10 cellular contexts compared by ENCODE assay signal in the genomic region with DNA sequence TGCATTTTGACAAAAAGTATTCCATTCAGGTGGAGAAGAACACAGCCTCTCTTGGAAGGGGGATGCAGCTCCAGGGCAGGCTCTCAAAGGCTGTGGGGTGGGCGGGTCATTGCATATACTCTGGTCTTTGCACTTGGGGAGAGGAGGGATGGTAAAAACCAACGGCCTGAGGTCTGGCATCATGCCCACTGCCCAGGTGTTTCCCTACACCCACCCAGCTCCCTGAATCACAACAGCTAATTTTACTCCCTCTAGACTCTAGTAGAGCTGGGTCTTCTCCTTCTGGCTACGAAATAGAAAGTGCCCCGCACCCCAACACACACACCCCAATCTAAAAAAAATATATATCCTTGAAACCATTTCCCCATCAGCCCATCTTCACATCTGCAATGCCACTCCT. TPM values are rescaled to one million over a fixed set of nuclear protein-coding genes. Genes with fewer than 3 reads are reported as not detected.
DNase-seq lines count a peak whose midpoint lies in the region; ATAC-seq, FAIRE-seq and TF ChIP-seq lines count a peak whose summit lies in the region.
"Had no signal": no experiment of that assay in that cellular context is flagged by ENCODE, and none has a peak within 500 bp of the region (broad histone marks: within the 10 kb centered on the region; RNA-seq: fewer than 3 reads in every experiment).

No MANE protein-coding gene starts in this region.

- H3K27me3 Mint-ChIP-seq in activated CD4-positive, alpha-beta T cell treated with anti-CD3 and anti-CD28 coated beads, Interleukin-2, amount 10 ng/mL, durations not matched to agents 24 days and 14 days = peaks cover 51% of the 10 kb centered on the region
- peaks cover 49% of the 10 kb centered on the region for H3K27me3 Mint-ChIP-seq in activated T-helper 1 cell treated with anti-CD3 and anti-CD28 coated beads, Interleukin-12 subunit alpha, Interleukin-12 subunit beta, Interleukin-2, Interleukin-4 antibody, amounts not matched to agents 30 ng/mL and 10 ng/mL and 1 ng/mL, durations not matched to agents 14 hours and 24 hours and 36 hours (ENCODE audit: insufficient read depth)

- peak; percentile 53 for DNase-seq in activated CD4-positive, alpha-beta T cell treated with anti-CD3 and anti-CD28 coated beads, Interleukin-2, amount 10 ng/mL, durations not matched to agents 24 days and 14 days
- DNase-seq in activated CD4-positive, alpha-beta T cell treated with anti-CD3 and anti-CD28 coated beads, Interleukin-2, amount 50 U/mL, for 48 hours = no peak
- no peak for DNase-seq in activated T-helper 1 cell treated with anti-CD3 and anti-CD28 coated beads, Interleukin-12 subunit alpha, Interleukin-12 subunit beta, Interleukin-2, Interleukin-4 antibody, amounts not matched to agents 30 ng/mL and 10 ng/mL and 1 ng/mL, durations not matched to agents 14 hours and 24 hours and 36 hours (ENCODE audit: low spot score)
- DNase-seq in keratinocyte (ENCODE audit: low read depth, low spot score) (no peak), tibial artery (no peak), vagina (ENCODE audit: extremely low spot score in 2 of 2) (no peak), heart right ventricle (no peak)

- intact Hi-C loops in activated CD4-positive, alpha-beta T cell treated with anti-CD3 and anti-CD28 coated beads, Interleukin-2, amount 10 ng/mL, durations not matched to agents 24 days and 14 days (cut with micrococcal nuclease) = loop anchor here (1.0 to 5.0 kb wide), 2 partner anchors 78 to 296 kb away; a partner anchor contains a TSS
- intact Hi-C loops in activated T-helper 1 cell treated with anti-CD3 and anti-CD28 coated beads, Interleukin-12 subunit alpha, Interleukin-12 subunit beta, Interleukin-2, Interleukin-4 antibody, amounts not matched to agents 30 ng/mL and 10 ng/mL and 1 ng/mL, durations not matched to agents 14 hours and 24 hours and 36 hours (cut with micrococcal nuclease) = loop anchor here (10.0 kb wide), 1 partner anchor 298 kb away; a partner anchor contains a TSS
- intact Hi-C loops in tibial artery (cut with DNase I; ENCODE audit: low total_unique reads) (no loop called here), vagina (cut with DNase I) (no loop called here), heart right ventricle (cut with DNase I) (loop anchor here in 3 of 10 donors (10.0 kb wide), 3 partner anchors 118 to 138 kb away; no protein-coding TSS in a partner anchor)

- no peaks in the 10 kb centered on the region for H3K9me3 Mint-ChIP-seq in activated CD4-positive, alpha-beta T cell treated with anti-CD3 and anti-CD28 coated beads, Interleukin-2, amount 10 ng/mL, durations not matched to agents 24 days and 14 days
- no peaks in the 10 kb centered on the region for H3K9me3 Mint-ChIP-seq in activated T-helper 1 cell treated with anti-CD3 and anti-CD28 coated beads, Interleukin-12 subunit alpha, Interleukin-12 subunit beta, Interleukin-2, Interleukin-4 antibody, amounts not matched to agents 30 ng/mL and 10 ng/mL and 1 ng/mL, durations not matched to agents 14 hours and 24 hours and 36 hours
- H3K9me3 Mint-ChIP-seq: stimulated activated memory B cell treated with anti-CD40 and anti-IgM and Interleukin-4, amounts not matched to agents 10 μg/mL and 1 μg/mL and 100 μg/mL, for 72 hours had no signal

- no peak overlapping the region for H3K9ac ChIP-seq in keratinocyte (ENCODE audit: control insufficient read depth, extremely low read depth, insufficient read depth, low read length)

- H3K36me3 Mint-ChIP-seq in activated CD4-positive, alpha-beta T cell treated with anti-CD3 and anti-CD28 coated beads, Interleukin-2, amount 10 ng/mL, durations not matched to agents 24 days and 14 days (ENCODE audit: low read depth) = no peaks in the 10 kb centered on the region
- H3K36me3 Mint-ChIP-seq in activated T-helper 1 cell treated with anti-CD3 and anti-CD28 coated beads, Interleukin-12 subunit alpha, Interleukin-12 subunit beta, Interleukin-2, Interleukin-4 antibody, amounts not matched to agents 30 ng/mL and 10 ng/mL and 1 ng/mL, durations not matched to agents 14 hours and 24 hours and 36 hours (ENCODE audit: low read depth) = no peaks in the 10 kb centered on the region
- H3K36me3 Mint-ChIP-seq: stimulated activated memory B cell treated with anti-CD40 and anti-IgM and Interleukin-4, amounts not matched to agents 10 μg/mL and 1 μg/mL and 100 μg/mL, for 72 hours had no signal

- peaks cover 16% of the 10 kb centered on the region for H3K4me1 Mint-ChIP-seq in activated CD4-positive, alpha-beta T cell treated with anti-CD3 and anti-CD28 coated beads, Interleukin-2, amount 10 ng/mL, durations not matched to agents 24 days and 14 days
- peaks cover 13% of the 10 kb centered on the region for H3K4me1 Mint-ChIP-seq in activated T-helper 1 cell treated with anti-CD3 and anti-CD28 coated beads, Interleukin-12 subunit alpha, Interleukin-12 subunit beta, Interleukin-2, Interleukin-4 antibody, amounts not matched to agents 30 ng/mL and 10 ng/mL and 1 ng/mL, durations not matched to agents 14 hours and 24 hours and 36 hours (ENCODE audit: low read depth)

- H3K9me3 ChIP-seq in keratinocyte (ENCODE audit: control insufficient read depth, low read depth, low read length) (no peaks in the 10 kb centered on the region), tibial artery (no peaks in the 10 kb centered on the region), vagina (no peaks in the 10 kb centered on the region), heart right ventricle (peaks cover 0 to 3% (median 0%) of the 10 kb centered on the region in 11 donors)

- no peak for ATAC-seq in GM21619 (IDR thresholded peaks at IDR 0.05; ENCODE audit: unreplicated experiment)
- ATAC-seq in heart right ventricle = no peak
- ATAC-seq: stimulated activated memory B cell treated with anti-CD40 and anti-IgM and Interleukin-4, amounts not matched to agents 10 μg/mL and 1 μg/mL and 100 μg/mL, for 72 hours had no signal

- no peak for TF ChIP-seq POLR2A in vagina (IDR thresholded peaks at IDR 0.05)

- TF ChIP-seq CTCF in keratinocyte (optimal IDR thresholded peaks at IDR 0.05 in 1 of 3, IDR thresholded peaks at IDR 0.05 in 1 of 3, conservative IDR thresholded peaks at IDR 0.05 in 1 of 3; ENCODE audit: extremely low read depth in 1 of 3, insufficient read depth in 2 of 3, low read length in 3 of 3) (no peak), tibial artery (IDR thresholded peaks at IDR 0.05) (no peak), vagina (IDR thresholded peaks at IDR 0.05) (no peak), heart right ventricle (IDR thresholded peaks at IDR 0.05) (no peak)

- dilution Hi-C loops in keratinocyte (cut with MboI; ENCODE audit: extremely low pct_ligation_motif_present, low sequenced_read_pairs) = no loop called here

- FAIRE-seq in keratinocyte (lab: Jason Lieb, UNC) = no peak

- H3K4me3 Mint-ChIP-seq in activated CD4-positive, alpha-beta T cell treated with anti-CD3 and anti-CD28 coated beads, Interleukin-2, amount 10 ng/mL, durations not matched to agents 24 days and 14 days = peak overlapping the region; percentile 54
- peak overlapping the region; percentile 67 for H3K4me3 Mint-ChIP-seq in activated T-helper 1 cell treated with anti-CD3 and anti-CD28 coated beads, Interleukin-12 subunit alpha, Interleukin-12 subunit beta, Interleukin-2, Interleukin-4 antibody, amounts not matched to agents 30 ng/mL and 10 ng/mL and 1 ng/mL, durations not matched to agents 14 hours and 24 hours and 36 hours

- H3K27ac ChIP-seq in keratinocyte (ENCODE audit: control insufficient read depth, insufficient read depth, low read length) (no peak overlapping the region), tibial artery (peak overlapping the region; percentile 78 to 83), vagina (no peak overlapping the region), heart right ventricle (no peak overlapping the region)
- H3K27ac ChIP-seq: epithelial cell of prostate had no signal

- no peaks in the 10 kb centered on the region for H4K20me1 ChIP-seq in keratinocyte (ENCODE audit: control insufficient read depth, extremely low read depth, insufficient read depth, low read length)

- H3K27me3 ChIP-seq in keratinocyte (ENCODE audit: control insufficient read depth, extremely low read depth, insufficient read depth, low read length) (peaks cover 14% of the 10 kb centered on the region), tibial artery (no peaks in the 10 kb centered on the region), vagina (no peaks in the 10 kb centered on the region), heart right ventricle (peaks cover 0 to 56% (median 0%) of the 10 kb centered on the region in 7 donors)

- H3K4me1 ChIP-seq in keratinocyte (ENCODE audit: control insufficient read depth, extremely low read depth, insufficient read depth, low read length) (no peaks in the 10 kb centered on the region), tibial artery (peaks cover 0 to 31% (median 13%) of the 10 kb centered on the region in 4 donors), vagina (peaks cover 10% of the 10 kb centered on the region), heart right ventricle (peaks cover 0 to 13% (median 8%) of the 10 kb centered on the region in 9 donors)

- H3K27ac Mint-ChIP-seq in activated CD4-positive, alpha-beta T cell treated with anti-CD3 and anti-CD28 coated beads, Interleukin-2, amount 10 ng/mL, durations not matched to agents 24 days and 14 days = no peak overlapping the region
- H3K27ac Mint-ChIP-seq in activated T-helper 1 cell treated with anti-CD3 and anti-CD28 coated beads, Interleukin-12 subunit alpha, Interleukin-12 subunit beta, Interleukin-2, Interleukin-4 antibody, amounts not matched to agents 30 ng/mL and 10 ng/mL and 1 ng/mL, durations not matched to agents 14 hours and 24 hours and 36 hours = no peak overlapping the region
- H3K27ac Mint-ChIP-seq: stimulated activated memory B cell treated with anti-CD40 and anti-IgM and Interleukin-4, amounts not matched to agents 10 μg/mL and 1 μg/mL and 100 μg/mL, for 72 hours had no signal

- H3K36me3 ChIP-seq in keratinocyte (ENCODE audit: control insufficient read depth in 2 of 2, extremely low read depth in 1 of 2, insufficient read depth in 2 of 2, low read length in 2 of 2) (no peaks in the 10 kb centered on the region), tibial artery (no peaks in the 10 kb centered on the region), vagina (no peaks in the 10 kb centered on the region), heart right ventricle (no peaks in the 10 kb centered on the region)

- no peaks in the 10 kb centered on the region for H3K79me2 ChIP-seq in keratinocyte (ENCODE audit: control insufficient read depth, insufficient read depth, low read length)

- no peaks in the 10 kb centered on the region for H3K9me1 ChIP-seq in keratinocyte (ENCODE audit: control insufficient read depth, extremely low read depth, insufficient read depth, low read length)

- 66 to 75% methylated on average over 4 of the region's 4 CpGs for WGBS in heart right ventricle, 2 donors

- H3K4me2 ChIP-seq in keratinocyte (ENCODE audit: control insufficient read depth, extremely low read depth, insufficient read depth, low read depth, low read length) = peak overlapping the region; percentile 79

- H2AFZ ChIP-seq in keratinocyte (ENCODE audit: control insufficient read depth, low read length) = no peak overlapping the region

- peak overlapping the region in 1 of 3 experiments; percentile 50 for H3K4me3 ChIP-seq in keratinocyte (ENCODE audit: control insufficient read depth in 2 of 3, extremely low read depth in 1 of 3, insufficient read depth in 2 of 3, low read depth in 1 of 3, low read length in 3 of 3)
- H3K4me3 ChIP-seq in tibial artery = peak overlapping the region; percentile 73 to 79
- no peak overlapping the region for H3K4me3 ChIP-seq in vagina
- H3K4me3 ChIP-seq in heart right ventricle = no peak overlapping the region

RNA-seq across cellular contexts. Expression of a gene that starts 1.0 kb away (rescaled TPM):
- 0.21 and 0.26 TPM in 2 replicates for total RNA-seq in activated CD4-positive, alpha-beta T cell treated with anti-CD3 and anti-CD28 coated beads, Interleukin-2, amount 10 ng/mL, durations not matched to agents 24 days and 14 days
- total RNA-seq in activated T-helper 1 cell treated with anti-CD3 and anti-CD28 coated beads, Interleukin-12 subunit alpha, Interleukin-12 subunit beta, Interleukin-2, Interleukin-4 antibody, amounts not matched to agents 30 ng/mL and 10 ng/mL and 1 ng/mL, durations not matched to agents 14 hours and 24 hours and 36 hours = 0.08 and 0.27 TPM in 2 replicates
- polyA plus RNA-seq in keratinocyte (5.8 to 31.9 TPM (median 7.8 TPM) in 3 replicates), heart right ventricle (10 to 100 TPM in 1 of 2 donors, 1 to 10 TPM in 1; 5.6 to 20.6 TPM)
- polyA plus RNA-seq in keratinocyte (2011; ENCODE audit: low read depth) = 7.9 TPM
- polyA plus RNA-seq in keratinocyte (2011; cell fraction: cytosol; rRNA removed) = 24.7 and 26.9 TPM in 2 replicates
- 15.0 and 18.8 TPM in 2 replicates for polyA plus RNA-seq in keratinocyte (2011; cell fraction: nucleus; rRNA removed)
- 4.5 and 9.8 TPM in 2 replicates for polyA plus RNA-seq in keratinocyte (2012; ENCODE audit: low replicate concordance)
- 7.1 to 19.9 TPM (median 12.3 TPM) in 3 replicates for polyA minus RNA-seq in keratinocyte
- 18.0 TPM for polyA minus RNA-seq in keratinocyte (2011; cell fraction: cytosol; rRNA and poly(A)+ RNA removed)
- polyA minus RNA-seq in keratinocyte (2011; cell fraction: nucleus; rRNA and poly(A)+ RNA removed) = 4.4 and 15.0 TPM in 2 replicates
- total RNA-seq in vagina (352 TPM), heart right ventricle (10 to 100 TPM in 7 of 10 donors, 1 to 10 TPM in 3; 5.8 to 15.1 (median 11.6) TPM)

Comparison
In these comparisons a context has a peak if more than half of its experiments do, and no peak if none do; other contexts are left out.
1. H3K27ac ChIP-seq: peak in tibial artery (2 of 2); none in keratinocyte (single experiment), vagina (single experiment) and heart right ventricle (0 of 10).
2. H3K4me3 ChIP-seq: peak in tibial artery (2 of 2); none in vagina (0 of 2) and heart right ventricle (0 of 10).
3. RNA of a gene that starts 1.0 kb away (total RNA-seq): 352 TPM in vagina (single experiment); 5.8 to 15.1 TPM in heart right ventricle, 0.21 to 0.26 TPM in activated CD4-positive, alpha-beta T cell treated with anti-CD3 and anti-CD28 coated beads, Interleukin-2, amount 10 ng/mL, durations not matched to agents 24 days and 14 days and 0.08 to 0.27 TPM in activated T-helper 1 cell treated with anti-CD3 and anti-CD28 coated beads, Interleukin-12 subunit alpha, Interleukin-12 subunit beta, Interleukin-2, Interleukin-4 antibody, amounts not matched to agents 30 ng/mL and 10 ng/mL and 1 ng/mL, durations not matched to agents 14 hours and 24 hours and 36 hours; every median in the first group is over 10 times any median in the second.
4. intact Hi-C loops: an anchor here in activated CD4-positive, alpha-beta T cell treated with anti-CD3 and anti-CD28 coated beads, Interleukin-2, amount 10 ng/mL, durations not matched to agents 24 days and 14 days (1.0 to 5.0 kb wide) and activated T-helper 1 cell treated with anti-CD3 and anti-CD28 coated beads, Interleukin-12 subunit alpha, Interleukin-12 subunit beta, Interleukin-2, Interleukin-4 antibody, amounts not matched to agents 30 ng/mL and 10 ng/mL and 1 ng/mL, durations not matched to agents 14 hours and 24 hours and 36 hours (10.0 kb wide); none called in tibial artery and vagina.